ENCODE assay signal across 21 cellular contexts in the genomic region with DNA sequence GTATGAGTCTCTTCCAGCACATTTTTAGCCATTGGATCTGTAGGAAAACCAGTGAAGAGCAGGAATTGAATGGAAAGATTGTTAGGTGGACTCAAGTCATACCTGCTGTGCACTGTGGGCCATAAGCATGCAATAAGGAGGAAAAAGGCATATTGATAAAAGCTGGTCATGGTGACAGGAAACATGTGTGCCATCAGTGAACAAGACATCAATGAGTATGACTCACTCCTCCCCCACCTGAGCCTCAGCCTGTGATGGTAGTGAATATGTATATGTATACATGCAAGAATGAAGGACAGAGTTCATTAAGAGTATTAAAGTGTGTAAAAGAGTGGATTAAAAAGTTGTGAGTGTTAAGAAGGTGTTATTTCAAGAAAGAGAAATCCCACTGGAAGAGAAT.
DNase-seq lines count a peak whose midpoint lies in the region; ATAC-seq and TF ChIP-seq lines count a peak whose summit lies in the region.
"Had no signal": no experiment of that assay in that cellular context is flagged by ENCODE, and none has a peak within 500 bp of the region (broad histone marks: within the 10 kb centered on the region; RNA-seq: fewer than 3 reads in every experiment).

No MANE protein-coding gene starts in this region.

- H3K9me3 Mint-ChIP-seq in activated T-helper 1 cell treated with anti-CD3 and anti-CD28 coated beads, Interleukin-12 subunit alpha, Interleukin-12 subunit beta, Interleukin-2, Interleukin-4 antibody, amounts not matched to agents 30 ng/mL and 10 ng/mL and 1 ng/mL, durations not matched to agents 14 hours and 24 hours and 36 hours, result peaks cover 6% of the 10 kb centered on the region
- peaks cover 5% of the 10 kb centered on the region for H3K9me3 Mint-ChIP-seq in natural killer cell treated with Interleukin-12 subunit alpha and Interleukin-12 subunit beta and Interleukin-15 and Interleukin-18, amount 100 ng/mL, for 72 hours
- H3K9me3 Mint-ChIP-seq: endodermal cell had no signal

- peak overlapping the region; percentile 43 for H3K4me3 Mint-ChIP-seq in activated T-helper 1 cell treated with anti-CD3 and anti-CD28 coated beads, Interleukin-12 subunit alpha, Interleukin-12 subunit beta, Interleukin-2, Interleukin-4 antibody, amounts not matched to agents 30 ng/mL and 10 ng/mL and 1 ng/mL, durations not matched to agents 14 hours and 24 hours and 36 hours
- peak overlapping the region; percentile 75 for H3K4me3 Mint-ChIP-seq in natural killer cell treated with Interleukin-12 subunit alpha and Interleukin-12 subunit beta and Interleukin-15 and Interleukin-18, amount 100 ng/mL, for 72 hours
- H3K4me3 Mint-ChIP-seq: endodermal cell had no signal

- H3K9ac ChIP-seq in smooth muscle cell (ENCODE audit: low read depth), result no peak overlapping the region
- H3K9ac ChIP-seq: SK-N-SH had no signal

- H3K27ac ChIP-seq in smooth muscle cell (ENCODE audit: low read depth), result no peak overlapping the region
- H3K27ac ChIP-seq: A549, tibial nerve had no signal

- no peaks in the 10 kb centered on the region for H4K20me1 ChIP-seq in smooth muscle cell (ENCODE audit: low read depth)

- H3K79me2 ChIP-seq in smooth muscle cell (ENCODE audit: low read depth), result no peaks in the 10 kb centered on the region

- H3K4me2 ChIP-seq in smooth muscle cell, result no peak overlapping the region
- H3K4me2 ChIP-seq: A549, SK-N-SH had no signal

- H3K4me1 Mint-ChIP-seq in activated T-helper 1 cell treated with anti-CD3 and anti-CD28 coated beads, Interleukin-12 subunit alpha, Interleukin-12 subunit beta, Interleukin-2, Interleukin-4 antibody, amounts not matched to agents 30 ng/mL and 10 ng/mL and 1 ng/mL, durations not matched to agents 14 hours and 24 hours and 36 hours (ENCODE audit: low read depth), result peaks cover 18% of the 10 kb centered on the region
- peaks cover 16 to 18% of the 10 kb centered on the region in 2 donors for H3K4me1 Mint-ChIP-seq in natural killer cell treated with Interleukin-12 subunit alpha and Interleukin-12 subunit beta and Interleukin-15 and Interleukin-18, amount 100 ng/mL, for 72 hours (ENCODE audit: low read depth in 2 of 2)
- H3K4me1 Mint-ChIP-seq: endodermal cell had no signal

- no peaks in the 10 kb centered on the region for H3K27me3 ChIP-seq in smooth muscle cell (ENCODE audit: low read depth)
- H3K27me3 ChIP-seq: tibial nerve had no signal

- H3K9me3 ChIP-seq in smooth muscle cell (replicated peaks; ENCODE audit: low read depth), result no peaks in the 10 kb centered on the region
- H3K9me3 ChIP-seq: A549, SK-N-SH had no signal

- no peak for TF ChIP-seq CTCF in smooth muscle cell (IDR thresholded peaks at IDR 0.05; ENCODE audit: borderline replicate concordance, insufficient read depth, poor library complexity, severe bottlenecking)

- no peaks in the 10 kb centered on the region for H3K36me3 Mint-ChIP-seq in activated T-helper 1 cell treated with anti-CD3 and anti-CD28 coated beads, Interleukin-12 subunit alpha, Interleukin-12 subunit beta, Interleukin-2, Interleukin-4 antibody, amounts not matched to agents 30 ng/mL and 10 ng/mL and 1 ng/mL, durations not matched to agents 14 hours and 24 hours and 36 hours (ENCODE audit: low read depth)
- H3K36me3 Mint-ChIP-seq in natural killer cell treated with Interleukin-12 subunit alpha and Interleukin-12 subunit beta and Interleukin-15 and Interleukin-18, amount 100 ng/mL, for 72 hours, result peaks cover 11% of the 10 kb centered on the region
- H3K36me3 Mint-ChIP-seq: CD8-positive, alpha-beta memory T cell had no signal

- H3F3A ChIP-seq in smooth muscle cell (ENCODE audit: low read depth), result no peaks in the 10 kb centered on the region

- H3K27ac Mint-ChIP-seq in activated T-helper 1 cell treated with anti-CD3 and anti-CD28 coated beads, Interleukin-12 subunit alpha, Interleukin-12 subunit beta, Interleukin-2, Interleukin-4 antibody, amounts not matched to agents 30 ng/mL and 10 ng/mL and 1 ng/mL, durations not matched to agents 14 hours and 24 hours and 36 hours, result peak overlapping the region; percentile 38
- H3K27ac Mint-ChIP-seq in natural killer cell treated with Interleukin-12 subunit alpha and Interleukin-12 subunit beta and Interleukin-15 and Interleukin-18, amount 100 ng/mL, for 72 hours, result peak overlapping the region; percentile 78 to 89
- H3K27ac Mint-ChIP-seq: endodermal cell had no signal

- no peaks in the 10 kb centered on the region for H3K36me3 ChIP-seq in smooth muscle cell (ENCODE audit: low read depth)
- H3K36me3 ChIP-seq: tibial nerve had no signal

- no peak for ATAC-seq in natural killer cell treated with Interleukin-12 subunit alpha and Interleukin-12 subunit beta and Interleukin-15 and Interleukin-18, amount 100 ng/mL, for 72 hours
- ATAC-seq in HG02938 (IDR thresholded peaks at IDR 0.05; ENCODE audit: unreplicated experiment), result no peak
- ATAC-seq: A549, right cardiac atrium had no signal

- peak; percentile 20 for DNase-seq in activated CD4-positive, alpha-beta T cell treated with anti-CD3 and anti-CD28 coated beads for 48 hours
- no peak for DNase-seq in activated CD4-positive, alpha-beta T cell treated with anti-CD3 and anti-CD28 coated beads for 1 hour
- peak; percentile 33 for DNase-seq in Jurkat, Clone E6-1 (ENCODE audit: low read depth, low spot score)
- no peak for DNase-seq in activated T-helper 1 cell treated with anti-CD3 and anti-CD28 coated beads, Interleukin-12 subunit alpha, Interleukin-12 subunit beta, Interleukin-2, Interleukin-4 antibody, amounts not matched to agents 30 ng/mL and 10 ng/mL and 1 ng/mL, durations not matched to agents 14 hours and 24 hours and 36 hours (ENCODE audit: low spot score)
- DNase-seq in natural killer cell treated with Interleukin-12 subunit alpha and Interleukin-12 subunit beta and Interleukin-15 and Interleukin-18, amount 100 ng/mL, for 72 hours (ENCODE audit: low spot score), result no peak
- no peak for DNase-seq in NCI-H2171 (lab: John Stamatoyannopoulos, UW)
- no peak for DNase-seq in smooth muscle cell (lab: John Stamatoyannopoulos, UW; ENCODE audit: unreplicated experiment)
- DNase-seq: EL, endodermal cell, hypothalamus, IMR-90, midbrain, NCI-H1105, NCI-H748 treated with DMSO at 0.1 percent for 48 hours, nucleus accumbens, right cardiac atrium, SK-N-SH had no signal

- no peak overlapping the region for H2AFZ ChIP-seq in smooth muscle cell (ENCODE audit: low read depth)

- intact Hi-C loops in activated T-helper 1 cell treated with anti-CD3 and anti-CD28 coated beads, Interleukin-12 subunit alpha, Interleukin-12 subunit beta, Interleukin-2, Interleukin-4 antibody, amounts not matched to agents 30 ng/mL and 10 ng/mL and 1 ng/mL, durations not matched to agents 14 hours and 24 hours and 36 hours (cut with micrococcal nuclease), result no loop called here

- H3K4me1 ChIP-seq in smooth muscle cell (ENCODE audit: low read depth), result no peaks in the 10 kb centered on the region
- H3K4me1 ChIP-seq: A549, tibial nerve had no signal

- peaks cover 15% of the 10 kb centered on the region for H3K27me3 Mint-ChIP-seq in activated T-helper 1 cell treated with anti-CD3 and anti-CD28 coated beads, Interleukin-12 subunit alpha, Interleukin-12 subunit beta, Interleukin-2, Interleukin-4 antibody, amounts not matched to agents 30 ng/mL and 10 ng/mL and 1 ng/mL, durations not matched to agents 14 hours and 24 hours and 36 hours (ENCODE audit: insufficient read depth)
- H3K27me3 Mint-ChIP-seq in natural killer cell treated with Interleukin-12 subunit alpha and Interleukin-12 subunit beta and Interleukin-15 and Interleukin-18, amount 100 ng/mL, for 72 hours, result peaks cover 0 to 14% of the 10 kb centered on the region in 2 donors

- no peak overlapping the region for H3K4me3 ChIP-seq in Jurkat, Clone E6-1 (ENCODE audit: low read length)
- H3K4me3 ChIP-seq in smooth muscle cell, result no peak overlapping the region
- H3K4me3 ChIP-seq: A549, tibial nerve had no signal

Comparison
In these comparisons a context has a peak if more than half of its experiments do, and no peak if none do; other contexts are left out.
1. DNase-seq: peak in activated CD4-positive, alpha-beta T cell treated with anti-CD3 and anti-CD28 coated beads for 48 hours (single experiment) and Jurkat, Clone E6-1 (single experiment); none in activated CD4-positive, alpha-beta T cell treated with anti-CD3 and anti-CD28 coated beads for 1 hour (single experiment), activated T-helper 1 cell treated with anti-CD3 and anti-CD28 coated beads, Interleukin-12 subunit alpha, Interleukin-12 subunit beta, Interleukin-2, Interleukin-4 antibody, amounts not matched to agents 30 ng/mL and 10 ng/mL and 1 ng/mL, durations not matched to agents 14 hours and 24 hours and 36 hours (single experiment), natural killer cell treated with Interleukin-12 subunit alpha and Interleukin-12 subunit beta and Interleukin-15 and Interleukin-18, amount 100 ng/mL, for 72 hours (single experiment), NCI-H2171 (single experiment) and smooth muscle cell (single experiment).